In genomic region chrX:1152090-1152489, GRCh38 we compare ENCODE assay signal across 1 cellular context.
TF ChIP-seq lines count a peak whose summit lies in the region.

No MANE protein-coding gene starts in this region.

TF ChIP-seq in H1, 55 proteins besides CTCF, POLR2A, EP300 and RAD21 (continued from another document):
- TF ChIP-seq POU5F1 (IDR thresholded peaks at IDR 0.05; ENCODE audit: low read depth, low read length) (no peak), SIN3A (conservative IDR thresholded peaks at IDR 0.05 in 1 of 2, IDR thresholded peaks at IDR 0.05 in 1 of 2; ENCODE audit: low read depth in 1 of 2, low read length in 2 of 2) (no peak), EGR1 (IDR thresholded peaks at IDR 0.05; ENCODE audit: borderline replicate concordance, low read depth, low read length) (no peak), NANOG (IDR thresholded peaks at IDR 0.05; ENCODE audit: insufficient read depth, low read depth, low read length, poor library complexity, severe bottlenecking) (no peak), POLR2AphosphoS5 (IDR thresholded peaks at IDR 0.05; ENCODE audit: low read depth, low read length) (no peak), USF2 (IDR thresholded peaks at IDR 0.05; ENCODE audit: low read length) (no peak), MAX (IDR thresholded peaks at IDR 0.05) (no peak), CREB1 (IDR thresholded peaks at IDR 0.05) (no peak), SP4 (IDR thresholded peaks at IDR 0.05; ENCODE audit: low read length) (no peak)
TF ChIP-seq in H1: peak in this region for 0.
